ENCODE assay signal across 1 cellular context in the genomic region with DNA sequence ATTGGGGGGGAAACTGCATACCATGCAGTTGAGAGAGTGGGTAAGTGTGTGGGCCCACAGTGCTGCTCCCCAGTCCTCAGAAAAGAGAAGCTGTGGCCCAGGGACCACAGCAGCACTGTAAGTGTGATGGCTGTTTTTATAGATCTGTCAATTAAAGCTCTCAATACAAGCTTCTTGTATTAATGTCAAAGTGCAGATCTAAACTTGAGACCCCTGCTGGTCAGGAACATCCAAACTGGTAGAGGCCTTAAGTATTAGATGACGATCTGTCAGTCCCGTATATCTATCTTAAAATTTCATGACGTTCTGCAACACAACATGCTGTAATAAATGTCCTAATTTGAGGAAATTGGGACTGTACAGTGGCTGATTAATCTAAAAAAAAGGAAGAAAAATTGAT.
TF ChIP-seq lines count a peak whose summit lies in the region.

No MANE protein-coding gene starts in this region.

TF ChIP-seq in IMR-90, 13 proteins besides CTCF, POLR2A, EP300 and RAD21 (continued from another document):
- TF ChIP-seq, protein P1, sequence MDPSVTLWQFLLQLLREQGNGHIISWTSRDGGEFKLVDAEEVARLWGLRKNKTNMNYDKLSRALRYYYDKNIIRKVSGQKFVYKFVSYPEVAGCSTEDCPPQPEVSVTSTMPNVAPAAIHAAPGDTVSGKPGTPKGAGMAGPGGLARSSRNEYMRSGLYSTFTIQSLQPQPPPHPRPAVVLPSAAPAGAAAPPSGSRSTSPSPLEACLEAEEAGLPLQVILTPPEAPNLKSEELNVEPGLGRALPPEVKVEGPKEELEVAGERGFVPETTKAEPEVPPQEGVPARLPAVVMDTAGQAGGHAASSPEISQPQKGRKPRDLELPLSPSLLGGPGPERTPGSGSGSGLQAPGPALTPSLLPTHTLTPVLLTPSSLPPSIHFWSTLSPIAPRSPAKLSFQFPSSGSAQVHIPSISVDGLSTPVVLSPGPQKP (IDR thresholded peaks at IDR 0.05; ENCODE audit: borderline replicate concordance, low read depth, low read length) = no peak
- TF ChIP-seq RCOR1 (IDR thresholded peaks at IDR 0.05; ENCODE audit: insufficient replicate concordance, low read length) (no peak), CHD1 (IDR thresholded peaks at IDR 0.05; ENCODE audit: low read depth, low read length) (no peak), MAZ (IDR thresholded peaks at IDR 0.05; ENCODE audit: borderline replicate concordance, low read depth, low read length) (no peak)
- TF ChIP-seq, protein P2, sequence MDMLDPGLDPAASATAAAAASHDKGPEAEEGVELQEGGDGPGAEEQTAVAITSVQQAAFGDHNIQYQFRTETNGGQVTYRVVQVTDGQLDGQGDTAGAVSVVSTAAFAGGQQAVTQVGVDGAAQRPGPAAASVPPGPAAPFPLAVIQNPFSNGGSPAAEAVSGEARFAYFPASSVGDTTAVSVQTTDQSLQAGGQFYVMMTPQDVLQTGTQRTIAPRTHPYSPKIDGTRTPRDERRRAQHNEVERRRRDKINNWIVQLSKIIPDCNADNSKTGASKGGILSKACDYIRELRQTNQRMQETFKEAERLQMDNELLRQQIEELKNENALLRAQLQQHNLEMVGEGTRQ (IDR thresholded peaks at IDR 0.05; ENCODE audit: low read depth, low read length) = no peak
TF ChIP-seq in IMR-90: peak in this region for 0.
